Comparison of ENCODE assay signal across 8 cellular contexts in genomic region chr11:66068923-66069714, GRCh38.
A peak's percentile ranks its signal among the peaks of the same experiment; 100 is the strongest.
DNase-seq lines count a peak whose midpoint lies in the region; ATAC-seq and TF ChIP-seq lines count a peak whose summit lies in the region.

No MANE protein-coding gene starts in this region.

- H3K9ac ChIP-seq in SU-DHL-6 (ENCODE audit: low read length) = peak overlapping the region; percentile 71

- H3K4me3 ChIP-seq in SU-DHL-6 (ENCODE audit: insufficient read depth, low read length, poor library complexity, severe bottlenecking) = peak overlapping the region; percentile 59

- H3K79me2 ChIP-seq in SU-DHL-6 (ENCODE audit: insufficient read depth, low read length) = no peaks in the 10 kb centered on the region

- DNase-seq in NCI-H1105 treated with DMSO at 0.1 percent for 48 hours (lab: John Stamatoyannopoulos, UW) (peak; percentile 18), NCI-H1105 (lab: John Stamatoyannopoulos, UW) (no peak), kidney glomerular epithelial cell (lab: John Stamatoyannopoulos, UW) (peak; percentile 38), NCI-H524 treated with DMSO at 0.1 percent for 48 hours (lab: John Stamatoyannopoulos, UW) (no peak)
- DNase-seq in central memory CD8-positive, alpha-beta T cell (ENCODE audit: low spot score in 2 of 2) = no peak
- DNase-seq in stimulated activated CD8-positive, alpha-beta memory T cell treated with anti-CD3 and anti-CD28 coated beads, Interleukin-15, amount 100 ng/mL, for 48 hours (ENCODE audit: low read depth in 2 of 2) = peak; percentile 8 to 15

- H3K27me3 Mint-ChIP-seq in central memory CD8-positive, alpha-beta T cell = no peaks in the 10 kb centered on the region

- H3K4me2 ChIP-seq in SU-DHL-6 (ENCODE audit: low read depth, low read length, poor library complexity, severe bottlenecking) = peak overlapping the region; percentile 59

- ATAC-seq in HG03108 (IDR thresholded peaks at IDR 0.05; ENCODE audit: unreplicated experiment) = peak; percentile 6
- ATAC-seq in central memory CD8-positive, alpha-beta T cell (replicated peaks; ENCODE audit: extremely low read depth, poor library complexity, severe bottlenecking) = peak; percentile 17

- no peaks in the 10 kb centered on the region for H3K9me2 ChIP-seq in SU-DHL-6 (replicated peaks; ENCODE audit: insufficient read depth, low read length)

- H3K27ac Mint-ChIP-seq in central memory CD8-positive, alpha-beta T cell (ENCODE audit: low read depth) = peak overlapping the region; percentile 97

- H3K36me3 ChIP-seq in SU-DHL-6 (ENCODE audit: low read length) = peaks cover 25% of the 10 kb centered on the region

- H3K9me3 ChIP-seq in SU-DHL-6 (ENCODE audit: insufficient read depth, low read length) = no peaks in the 10 kb centered on the region

- H3K27me3 ChIP-seq in SU-DHL-6 (ENCODE audit: low read length) = no peaks in the 10 kb centered on the region

- H3F3A ChIP-seq in SU-DHL-6 (ENCODE audit: insufficient read depth) = peaks cover 46% of the 10 kb centered on the region

- no peaks in the 10 kb centered on the region for H3K9me3 Mint-ChIP-seq in central memory CD8-positive, alpha-beta T cell

- no peaks in the 10 kb centered on the region for H4K20me1 ChIP-seq in SU-DHL-6 (ENCODE audit: low read depth, low read length)

- H3K4me1 Mint-ChIP-seq in central memory CD8-positive, alpha-beta T cell = peaks cover 60% of the 10 kb centered on the region

- peak overlapping the region; percentile 61 for H2AFZ ChIP-seq in SU-DHL-6 (ENCODE audit: low read depth, low read length, severe bottlenecking)

- H3K36me3 Mint-ChIP-seq in central memory CD8-positive, alpha-beta T cell (ENCODE audit: insufficient read depth) = peaks cover 57% of the 10 kb centered on the region

- no peak for TF ChIP-seq CTCF in SU-DHL-6 (IDR thresholded peaks at IDR 0.05; ENCODE audit: insufficient read depth, low read length, poor library complexity, severe bottlenecking)

- peak overlapping the region; percentile 92 for H3K4me3 Mint-ChIP-seq in central memory CD8-positive, alpha-beta T cell

- peak overlapping the region; percentile 70 for H3K27ac ChIP-seq in SU-DHL-6 (ENCODE audit: low read depth, low read length)

Comparison
In these comparisons a context has a peak if more than half of its experiments do, and no peak if none do; other contexts are left out.
1. DNase-seq: peak in NCI-H1105 treated with DMSO at 0.1 percent for 48 hours (single experiment), kidney glomerular epithelial cell (single experiment) and stimulated activated CD8-positive, alpha-beta memory T cell treated with anti-CD3 and anti-CD28 coated beads, Interleukin-15, amount 100 ng/mL, for 48 hours (2 of 2); none in NCI-H1105 (single experiment), central memory CD8-positive, alpha-beta T cell (0 of 2) and NCI-H524 treated with DMSO at 0.1 percent for 48 hours (single experiment).